In genomic region chr11:117230286-117230961, GRCh38 we compare ENCODE assay signal across 8 cellular contexts. TPM values are rescaled to one million over a fixed set of nuclear protein-coding genes. Genes with fewer than 3 reads are reported as not detected.
DNase-seq lines count a peak whose midpoint lies in the region; ATAC-seq and TF ChIP-seq lines count a peak whose summit lies in the region.

No MANE protein-coding gene starts in this region.

- peaks cover 14% of the 10 kb centered on the region for H3K4me1 ChIP-seq in A673 (ENCODE audit: insufficient read depth, low read length, poor library complexity, severe bottlenecking)
- peaks cover 25 to 39% of the 10 kb centered on the region in 2 donors for H3K4me1 ChIP-seq in gastrocnemius medialis

- H3K9me3 Mint-ChIP-seq in immature natural killer cell, result no peaks in the 10 kb centered on the region
- no peaks in the 10 kb centered on the region for H3K9me3 Mint-ChIP-seq in stimulated activated naive CD8-positive, alpha-beta T cell treated with anti-CD3 and anti-CD28 coated beads, Interleukin-15, amount 100 ng/mL, for 72 hours

- H3K9me3 ChIP-seq in A673 (ENCODE audit: low read depth, low read length, poor library complexity, severe bottlenecking), result no peaks in the 10 kb centered on the region
- no peaks in the 10 kb centered on the region for H3K9me3 ChIP-seq in gastrocnemius medialis

- intact Hi-C loops in A673 (cut with micrococcal nuclease; ENCODE audit: unreplicated experiment), result loop anchor here (5.0 kb wide), 1 partner anchor 587 kb away; no protein-coding TSS in a partner anchor
- intact Hi-C loops in gastrocnemius medialis (cut with DNase I; ENCODE audit: low total_unique reads), result no loop called here

- H3K36me3 ChIP-seq in A673 (ENCODE audit: insufficient read depth, low read length, poor library complexity, severe bottlenecking) (peaks cover 3% of the 10 kb centered on the region), gastrocnemius medialis (peaks cover 0 to 37% of the 10 kb centered on the region in 2 donors)

- H3K27me3 Mint-ChIP-seq in immature natural killer cell (ENCODE audit: low read depth in 3 of 3), result peaks cover 16 to 25% (median 16%) of the 10 kb centered on the region in 3 donors
- no peaks in the 10 kb centered on the region for H3K27me3 Mint-ChIP-seq in stimulated activated naive CD8-positive, alpha-beta T cell treated with anti-CD3 and anti-CD28 coated beads, Interleukin-15, amount 100 ng/mL, for 72 hours

- BruUV-seq in A673 (replicated peaks; lab: Mats Ljungman, UMichigan), result no TSS peak

- in situ Hi-C loops in gastrocnemius medialis (cut with MboI; ENCODE audit: low sequenced_read_pairs in 4 of 4), result loop anchor here in 2 of 4 donors (10.0 to 25.0 kb wide), 2 partner anchors 343 to 356 kb away; no protein-coding TSS in a partner anchor

- peak overlapping the region; percentile 90 to 100 (median 96) for H3K27ac Mint-ChIP-seq in immature natural killer cell
- H3K27ac Mint-ChIP-seq in stimulated activated naive CD8-positive, alpha-beta T cell treated with anti-CD3 and anti-CD28 coated beads, Interleukin-15, amount 100 ng/mL, for 72 hours, result peak overlapping the region; percentile 98

- no peaks in the 10 kb centered on the region for H3K27me3 ChIP-seq in A673 (replicated peaks; ENCODE audit: insufficient read depth, low read depth, low read length, poor library complexity)
- no peaks in the 10 kb centered on the region for H3K27me3 ChIP-seq in gastrocnemius medialis

- peaks cover 15 to 25% (median 16%) of the 10 kb centered on the region in 3 donors for H3K36me3 Mint-ChIP-seq in immature natural killer cell

- ATAC-seq in HG03342 (IDR thresholded peaks at IDR 0.05; ENCODE audit: unreplicated experiment) (peak; percentile 28), gastrocnemius medialis (no peak), GM19463 (IDR thresholded peaks at IDR 0.05; ENCODE audit: unreplicated experiment) (no peak), GM21360 (IDR thresholded peaks at IDR 0.05; ENCODE audit: unreplicated experiment) (no peak)
- ATAC-seq in stimulated activated naive CD8-positive, alpha-beta T cell treated with anti-CD3 and anti-CD28 coated beads, Interleukin-15, amount 100 ng/mL, for 72 hours, result peak; percentile 75

- H3K4me1 Mint-ChIP-seq in immature natural killer cell, result peaks cover 59 to 65% of the 10 kb centered on the region in 2 donors
- peaks cover 58% of the 10 kb centered on the region for H3K4me1 Mint-ChIP-seq in stimulated activated naive CD8-positive, alpha-beta T cell treated with anti-CD3 and anti-CD28 coated beads, Interleukin-15, amount 100 ng/mL, for 72 hours

- DNase-seq in A673 (ENCODE audit: low spot score), result no peak
- peak; percentile 56 for DNase-seq in activated T-cell treated with anti-CD3 and anti-CD28 coated beads for 24 hours (ENCODE audit: low read depth)
- DNase-seq in immature natural killer cell, result peak; percentile 72 to 75 (median 72)
- DNase-seq in stimulated activated naive CD8-positive, alpha-beta T cell treated with anti-CD3 and anti-CD28 coated beads, Interleukin-15, amount 100 ng/mL, for 72 hours, result peak; percentile 60 to 73
- DNase-seq in gastrocnemius medialis, result no peak

- POLR2A ChIA-PET in A673 (lab: Charles Lee; ENCODE audit: low non-redundant PET), result no interaction called here

- H3K4me3 ChIP-seq in A673 (ENCODE audit: low read depth, low read length, poor library complexity, severe bottlenecking), result no peak overlapping the region
- peak overlapping the region in 1 of 4 donors; percentile 100 for H3K4me3 ChIP-seq in gastrocnemius medialis

- no peak for TF ChIP-seq POLR2A in gastrocnemius medialis (IDR thresholded peaks at IDR 0.05)

- CTCF ChIA-PET in A673 (lab: Charles Lee), result no interaction called here

- peak overlapping the region; percentile 91 to 99 (median 95) for H3K4me3 Mint-ChIP-seq in immature natural killer cell
- H3K4me3 Mint-ChIP-seq in stimulated activated naive CD8-positive, alpha-beta T cell treated with anti-CD3 and anti-CD28 coated beads, Interleukin-15, amount 100 ng/mL, for 72 hours, result peak overlapping the region; percentile 94 to 100

- TF ChIP-seq CTCF in A673 (conservative IDR thresholded peaks at IDR 0.05; ENCODE audit: low read depth, low read length), result no peak
- no peak for TF ChIP-seq CTCF in gastrocnemius medialis (IDR thresholded peaks at IDR 0.05 in 4 of 5, conservative IDR thresholded peaks at IDR 0.05 in 1 of 5)

- H3K27ac ChIP-seq in A673 (ENCODE audit: low read depth, low read length, poor library complexity, severe bottlenecking) (peak overlapping the region; percentile 88), gastrocnemius medialis (peak overlapping the region in 2 of 4 donors; percentile 25 to 93)

RNA-seq across cellular contexts. Expression of gene PCSK7, which starts 1.4 kb away (rescaled TPM):
- total RNA-seq in A673 (2021) (49.0 and 53.2 TPM in 2 replicates), gastrocnemius medialis (10 to 100 TPM; 14.5 to 19.9 (median 16.4) TPM)
- polyA plus RNA-seq in immature natural killer cell, result 10 to 100 TPM; 32.8 to 96.3 (median 38.8) TPM

RNA-seq across cellular contexts. Expression of gene RNF214, which starts 2.0 kb away (rescaled TPM):
- total RNA-seq in A673 (2021) (37.8 and 50.3 TPM in 2 replicates), gastrocnemius medialis (10 to 100 TPM; 17.1 to 22.7 (median 19.9) TPM)
- polyA plus RNA-seq in immature natural killer cell, result 1 to 10 TPM; 5.3 to 9.8 (median 8.9) TPM

RNA-seq across cellular contexts. Expression of gene TAGLN, which starts 31.3 kb away (rescaled TPM):
- total RNA-seq in A673 (2021), result 19.4 and 27.2 TPM in 2 replicates
- under 1 TPM; 0.08 to 0.40 (median 0.09) TPM for polyA plus RNA-seq in immature natural killer cell
- total RNA-seq in gastrocnemius medialis, result 100 to 1,000 TPM in 3 of 4 donors, 10 to 100 TPM in 1; 27.4 to 191 (median 124) TPM

RNA-seq across cellular contexts. Expression of gene SIDT2, which starts 51.9 kb away (rescaled TPM):
- total RNA-seq in A673 (2021), result 33.5 and 43.6 TPM in 2 replicates
- 1 to 10 TPM; 1.6 to 4.7 (median 1.7) TPM for polyA plus RNA-seq in immature natural killer cell
- total RNA-seq in gastrocnemius medialis, result 10 to 100 TPM; 14.3 to 33.9 (median 17.7) TPM

Comparison
In these comparisons a context has a peak if more than half of its experiments do, and no peak if none do; other contexts are left out.
1. DNase-seq: peak in activated T-cell treated with anti-CD3 and anti-CD28 coated beads for 24 hours (single experiment), immature natural killer cell (3 of 3) and stimulated activated naive CD8-positive, alpha-beta T cell treated with anti-CD3 and anti-CD28 coated beads, Interleukin-15, amount 100 ng/mL, for 72 hours (2 of 2); none in A673 (single experiment) and gastrocnemius medialis (0 of 2).
2. ATAC-seq: peak in HG03342 (single experiment) and stimulated activated naive CD8-positive, alpha-beta T cell treated with anti-CD3 and anti-CD28 coated beads, Interleukin-15, amount 100 ng/mL, for 72 hours (single experiment); none in gastrocnemius medialis (0 of 2), GM19463 (single experiment) and GM21360 (single experiment).